Comparison of ENCODE assay signal across 8 cellular contexts in genomic region chr2:159612255-159612901, GRCh38.
DNase-seq lines count a peak whose midpoint lies in the region; ATAC-seq and TF ChIP-seq lines count a peak whose summit lies in the region.

No MANE protein-coding gene starts in this region.

- peaks cover 20% of the 10 kb centered on the region for H3F3A ChIP-seq in DOHH2 (ENCODE audit: control insufficient read depth, insufficient read depth)

- H3K36me3 ChIP-seq in DOHH2 (ENCODE audit: control insufficient read depth, low read length): no peaks in the 10 kb centered on the region

- no peaks in the 10 kb centered on the region for H4K20me1 ChIP-seq in DOHH2 (ENCODE audit: control insufficient read depth, insufficient read depth, low read depth, low read length)

- peak overlapping the region; percentile 65 for H3K4me2 ChIP-seq in DOHH2 (ENCODE audit: low read length)

- no peak for TF ChIP-seq CTCF in DOHH2 (IDR thresholded peaks at IDR 0.05; ENCODE audit: low read depth, low read length, poor library complexity, severe bottlenecking)
- TF ChIP-seq CTCF in nephron progenitor cell (IDR thresholded peaks at IDR 0.05): no peak
- TF ChIP-seq CTCF in GM20000 (IDR thresholded peaks at IDR 0.05; ENCODE audit: extremely low read depth, missing control alignments): no peak

- 0 out of 2 replicates have a peak overlapping the region, but pooled peaks have one; percentile 13 for H3K4me3 ChIP-seq in DOHH2 (ENCODE audit: low read length)

- H3K4me3 Mint-ChIP-seq in nephron progenitor cell: peak overlapping the region; percentile 96

- peaks cover 47% of the 10 kb centered on the region for H3K4me1 Mint-ChIP-seq in nephron progenitor cell

- H3K4me1 ChIP-seq in DOHH2 (ENCODE audit: control insufficient read depth, low read length): peaks cover 29% of the 10 kb centered on the region

- H3K27me3 Mint-ChIP-seq in nephron progenitor cell (ENCODE audit: low read depth, poor library complexity): peaks cover 3% of the 10 kb centered on the region

- no peaks in the 10 kb centered on the region for H3K9me2 ChIP-seq in DOHH2 (replicated peaks; ENCODE audit: control insufficient read depth, low read length)

- H3K9me3 ChIP-seq in DOHH2 (ENCODE audit: control insufficient read depth, insufficient read depth, low read length): no peaks in the 10 kb centered on the region

- peaks cover 3% of the 10 kb centered on the region; the same call in 1 of the 2 replicates for H3K27me3 ChIP-seq in DOHH2 (ENCODE audit: control insufficient read depth, low read length)

- peaks cover 17% of the 10 kb centered on the region for H3K36me3 Mint-ChIP-seq in nephron progenitor cell (ENCODE audit: low read depth)

- H3K79me2 ChIP-seq in DOHH2 (ENCODE audit: control insufficient read depth, low read length): peaks cover 30% of the 10 kb centered on the region

- H3K27ac ChIP-seq in DOHH2 (ENCODE audit: low read depth, low read length): no peak overlapping the region

- H3K9me3 Mint-ChIP-seq in nephron progenitor cell: no peaks in the 10 kb centered on the region

- intact Hi-C loops in posterior cingulate gyrus (cut with DNase I): loop anchor here (10.0 kb wide), 2 partner anchors 98 to 328 kb away; partner anchors contain the start of gene WDSUB1

- no peak overlapping the region for H3K27ac Mint-ChIP-seq in nephron progenitor cell

- DNase-seq in NCI-H2081 (lab: John Stamatoyannopoulos, UW) (peak; percentile 17 to 70), cerebellar cortex (ENCODE audit: low spot score) (peak; percentile 70), nephron progenitor cell (no peak), activated gamma-delta T cell treated with Interleukin-2 at 50 U/mL for 16 hours (no peak), posterior cingulate gyrus (no peak), GM20000 (ENCODE audit: low spot score) (no peak)

- ATAC-seq in HG03460 (IDR thresholded peaks at IDR 0.05; ENCODE audit: unreplicated experiment): no peak

Comparison
In these comparisons a context has a peak if more than half of its experiments do, and no peak if none do; other contexts are left out.
1. DNase-seq: peak in NCI-H2081 (2 of 2) and cerebellar cortex (single experiment); none in nephron progenitor cell (single experiment), activated gamma-delta T cell treated with Interleukin-2 at 50 U/mL for 16 hours (single experiment), posterior cingulate gyrus (0 of 10) and GM20000 (single experiment).